In genomic region chr3:142984255-142984654, GRCh38 we compare ENCODE assay signal across 2 cellular contexts.
TF ChIP-seq lines count a peak whose summit lies in the region.

No MANE protein-coding gene starts in this region.

TF ChIP-seq in K562, 482 proteins besides CTCF, POLR2A, EP300 and RAD21:
- no peak for TF ChIP-seq ILF3 (IDR thresholded peaks at IDR 0.05; ENCODE audit: borderline replicate concordance)
- no peak for TF ChIP-seq TOE1 (IDR thresholded peaks at IDR 0.05; ENCODE audit: borderline replicate concordance)
- no peak for TF ChIP-seq TOE1 (CRISPR knock-in tag; IDR thresholded peaks at IDR 0.05; ENCODE audit: borderline replicate concordance, low read depth)
- no peak for TF ChIP-seq RBFOX2 (IDR thresholded peaks at IDR 0.05; ENCODE audit: low read depth, low read length)
- no peak for TF ChIP-seq BDP1 (IDR thresholded peaks at IDR 0.05; ENCODE audit: insufficient read depth, insufficient read length)
- TF ChIP-seq SAFB2 (IDR thresholded peaks at IDR 0.05; ENCODE audit: borderline replicate concordance, low read depth, low read length, severe bottlenecking): no peak
- TF ChIP-seq ZNF124 (CRISPR knock-in tag; IDR thresholded peaks at IDR 0.05): no peak

TF ChIP-seq in SK-N-SH, 30 proteins besides CTCF, POLR2A, EP300 and RAD21:
- TF ChIP-seq RCOR1 (IDR thresholded peaks at IDR 0.05; ENCODE audit: low read length) (no peak), GATA2 (CRISPR knock-in tag; IDR thresholded peaks at IDR 0.05) (no peak), MEF2A (IDR thresholded peaks at IDR 0.05; ENCODE audit: borderline replicate concordance, low read depth) (no peak), JUND (IDR thresholded peaks at IDR 0.05) (no peak), GABPA (IDR thresholded peaks at IDR 0.05; ENCODE audit: low read depth) (no peak)
